ENCODE assay signal across 10 cellular contexts in the genomic region with DNA sequence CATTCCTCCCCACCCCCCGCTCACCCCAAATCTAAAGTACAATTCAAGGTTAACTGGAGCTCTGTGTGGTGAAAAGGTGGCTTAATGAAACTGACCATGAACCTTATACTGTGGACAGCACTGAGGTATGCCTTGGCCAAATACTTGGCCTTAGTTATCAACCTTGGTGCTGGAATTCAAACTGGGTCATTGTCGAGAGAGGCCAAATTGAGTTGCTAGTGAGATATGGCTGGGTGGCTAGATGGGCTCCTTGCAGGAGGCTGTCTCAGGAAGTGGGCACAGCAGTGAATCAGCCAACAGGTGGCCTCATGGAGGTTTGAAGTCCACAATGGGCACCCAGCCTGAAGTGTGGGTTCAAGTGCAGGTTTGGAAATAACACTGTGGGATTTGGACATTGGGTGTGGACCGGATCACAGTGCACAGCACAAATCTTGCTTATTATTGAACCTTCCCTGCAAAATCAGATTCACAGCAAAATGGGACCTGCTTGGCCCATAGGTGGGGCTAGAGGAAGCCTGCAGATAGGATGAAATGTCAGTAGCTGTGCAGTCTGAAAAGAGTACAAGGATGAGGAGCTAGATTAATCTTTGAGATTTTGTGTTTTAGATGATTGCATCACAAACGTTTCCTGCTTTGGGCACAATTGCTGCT. TPM values are rescaled to one million over a fixed set of nuclear protein-coding genes. Genes with fewer than 3 reads are reported as not detected.
DNase-seq lines count a peak whose midpoint lies in the region; ATAC-seq and TF ChIP-seq lines count a peak whose summit lies in the region.
"Had no signal": no experiment of that assay in that cellular context is flagged by ENCODE, and none has a peak within 500 bp of the region (broad histone marks: within the 10 kb centered on the region; RNA-seq: fewer than 3 reads in every experiment).

No MANE protein-coding gene starts in this region.

- H3K27ac Mint-ChIP-seq in activated CD8-positive, alpha-beta T cell treated with anti-CD3 and anti-CD28 coated beads for 36 hours: no peak overlapping the region
- no peak overlapping the region for H3K27ac Mint-ChIP-seq in activated CD8-positive, alpha-beta T cell treated with anti-CD3 and anti-CD28 coated beads, Interleukin-2, amount 10 ng/mL, durations not matched to agents 7 days and 5 days
- H3K27ac Mint-ChIP-seq: naive B cell had no signal

- intact Hi-C loops in activated CD8-positive, alpha-beta T cell treated with anti-CD3 and anti-CD28 coated beads for 36 hours (cut with micrococcal nuclease): no loop called here
- intact Hi-C loops in transverse colon (cut with DNase I; ENCODE audit: low total_unique reads): no loop called here

- in situ Hi-C loops in transverse colon (cut with MboI; ENCODE audit: low pct_ligation_motif_present in 1 of 4, low pct_unique_long_range_greater_than_20kb in 1 of 4, low sequenced_read_pairs in 3 of 4): no loop called here

- H3K27me3 Mint-ChIP-seq in activated CD8-positive, alpha-beta T cell treated with anti-CD3 and anti-CD28 coated beads for 36 hours: no peaks in the 10 kb centered on the region
- no peaks in the 10 kb centered on the region for H3K27me3 Mint-ChIP-seq in activated CD8-positive, alpha-beta T cell treated with anti-CD3 and anti-CD28 coated beads, Interleukin-2, amount 10 ng/mL, durations not matched to agents 7 days and 5 days (ENCODE audit: low read depth)
- H3K27me3 Mint-ChIP-seq: naive B cell had no signal

- no peaks in the 10 kb centered on the region for H3K4me1 Mint-ChIP-seq in activated CD8-positive, alpha-beta T cell treated with anti-CD3 and anti-CD28 coated beads for 36 hours (ENCODE audit: low read depth)
- H3K4me1 Mint-ChIP-seq in activated CD8-positive, alpha-beta T cell treated with anti-CD3 and anti-CD28 coated beads, Interleukin-2, amount 10 ng/mL, durations not matched to agents 7 days and 5 days (ENCODE audit: low read depth): peaks cover 8% of the 10 kb centered on the region

- H3K27ac ChIP-seq in fibroblast of lung (ENCODE audit: insufficient read depth, low read length): no peak overlapping the region
- no peak overlapping the region for H3K27ac ChIP-seq in transverse colon
- no peak overlapping the region for H3K27ac ChIP-seq in RWPE1

- H3K4me3 Mint-ChIP-seq in activated CD8-positive, alpha-beta T cell treated with anti-CD3 and anti-CD28 coated beads for 36 hours: no peak overlapping the region
- no peak overlapping the region for H3K4me3 Mint-ChIP-seq in activated CD8-positive, alpha-beta T cell treated with anti-CD3 and anti-CD28 coated beads, Interleukin-2, amount 10 ng/mL, durations not matched to agents 7 days and 5 days
- H3K4me3 Mint-ChIP-seq: naive B cell had no signal

- no peak for ATAC-seq in activated CD8-positive, alpha-beta T cell treated with anti-CD3 and anti-CD28 coated beads for 36 hours
- no peak for ATAC-seq in activated CD8-positive, alpha-beta T cell treated with anti-CD3 and anti-CD28 coated beads, Interleukin-2, amount 10 ng/mL, durations not matched to agents 7 days and 5 days
- ATAC-seq in GM19452 (IDR thresholded peaks at IDR 0.05; ENCODE audit: unreplicated experiment): no peak

- CTCF ChIA-PET in activated CD8-positive, alpha-beta T cell treated with anti-CD3 and anti-CD28 coated beads for 36 hours (lab: Charles Lee): interaction anchor here (0.9 kb wide), 1 partner anchor 14 kb away, joined by 6 read pairs; no protein-coding TSS in a partner anchor
- CTCF ChIA-PET in activated CD8-positive, alpha-beta T cell treated with anti-CD3 and anti-CD28 coated beads, Interleukin-2, amount 10 ng/mL, durations not matched to agents 7 days and 5 days (lab: Charles Lee): interaction anchor here (2.8 kb wide), 1 partner anchor 10 kb away, joined by 17 read pairs; no protein-coding TSS in a partner anchor
- CTCF ChIA-PET in RWPE1 (lab: Yijun Ruan, JAX): interaction anchor here (0.5 to 0.8 kb wide), 5 partner anchors 9 to 832 kb away, joined by 3 to 4 read pairs (median 3); no protein-coding TSS in a partner anchor

- TF ChIP-seq EP300 in transverse colon (IDR thresholded peaks at IDR 0.05; ENCODE audit: low read depth): no peak

- no peaks in the 10 kb centered on the region for H4K20me1 ChIP-seq in fibroblast of lung (ENCODE audit: control insufficient read depth, extremely low read depth, insufficient read depth, low read length)

- peaks cover 2% of the 10 kb centered on the region for H3K4me1 ChIP-seq in fibroblast of lung (ENCODE audit: control insufficient read depth, extremely low read depth, insufficient read depth, low read length)
- H3K4me1 ChIP-seq in transverse colon: peaks cover under 1 to 18% (median 4%) of the 10 kb centered on the region in 4 donors

- POLR2A ChIA-PET in activated CD8-positive, alpha-beta T cell treated with anti-CD3 and anti-CD28 coated beads for 36 hours (lab: Charles Lee): no interaction called here
- POLR2A ChIA-PET in activated CD8-positive, alpha-beta T cell treated with anti-CD3 and anti-CD28 coated beads, Interleukin-2, amount 10 ng/mL, durations not matched to agents 7 days and 5 days (lab: Charles Lee): no interaction called here
- POLR2A ChIA-PET in RWPE1 (lab: Yijun Ruan, JAX; ENCODE audit: low non-redundant PET): no interaction called here

- H3K79me2 ChIP-seq in fibroblast of lung (ENCODE audit: control insufficient read depth, insufficient read depth, low read length): peaks cover 55% of the 10 kb centered on the region

- TF ChIP-seq POLR2A in transverse colon (IDR thresholded peaks at IDR 0.05): no peak

- H2AFZ ChIP-seq in fibroblast of lung (ENCODE audit: low read length): no peak overlapping the region

- DNase-seq in activated CD8-positive, alpha-beta T cell treated with anti-CD3 and anti-CD28 coated beads for 36 hours: peak; percentile 4
- no peak for DNase-seq in activated CD8-positive, alpha-beta T cell treated with anti-CD3 and anti-CD28 coated beads, Interleukin-2, amount 10 ng/mL, durations not matched to agents 7 days and 5 days
- DNase-seq in NCI-H748 treated with DMSO at 0.1 percent for 48 hours (lab: John Stamatoyannopoulos, UW) (peak; percentile 74), fibroblast of lung (ENCODE audit: low read depth in 2 of 2) (peak in 1 of 2 donors; percentile 23), transverse colon (no peak), RWPE1 (ENCODE audit: low spot score) (no peak)
- DNase-seq in central memory CD4-positive, alpha-beta T cell: no peak
- DNase-seq: KG1, naive B cell had no signal

- no peaks in the 10 kb centered on the region for H3K36me3 Mint-ChIP-seq in activated CD8-positive, alpha-beta T cell treated with anti-CD3 and anti-CD28 coated beads for 36 hours (ENCODE audit: low read depth)
- H3K36me3 Mint-ChIP-seq in activated CD8-positive, alpha-beta T cell treated with anti-CD3 and anti-CD28 coated beads, Interleukin-2, amount 10 ng/mL, durations not matched to agents 7 days and 5 days (ENCODE audit: low read depth): no peaks in the 10 kb centered on the region
- H3K36me3 Mint-ChIP-seq: naive B cell had no signal

- H3K4me3 ChIP-seq in fibroblast of lung (replicated peaks in 1 of 4; ENCODE audit: control extremely low read depth in 1 of 4, insufficient read depth in 1 of 4, low read depth in 3 of 4, low read length in 4 of 4) (no peak overlapping the region), transverse colon (no peak overlapping the region)

- H3K27me3 ChIP-seq in fibroblast of lung (ENCODE audit: control insufficient read depth, insufficient read depth, low read length) (no peaks in the 10 kb centered on the region), transverse colon (no peaks in the 10 kb centered on the region)

- 80% methylated on average over 2 to 4 of the region's 4 CpGs for WGBS in transverse colon (ENCODE audit: low coverage in 1 of 2), 2 donors

- no peaks in the 10 kb centered on the region for H3K36me3 ChIP-seq in fibroblast of lung (ENCODE audit: control insufficient read depth, insufficient read depth, low read length)
- H3K36me3 ChIP-seq in transverse colon: no peaks in the 10 kb centered on the region

- H3K9me3 ChIP-seq in fibroblast of lung (ENCODE audit: control insufficient read depth, insufficient read depth, low read depth, low read length) (no peaks in the 10 kb centered on the region), transverse colon (no peaks in the 10 kb centered on the region)

- no peaks in the 10 kb centered on the region for H3K9me3 Mint-ChIP-seq in activated CD8-positive, alpha-beta T cell treated with anti-CD3 and anti-CD28 coated beads for 36 hours
- H3K9me3 Mint-ChIP-seq in activated CD8-positive, alpha-beta T cell treated with anti-CD3 and anti-CD28 coated beads, Interleukin-2, amount 10 ng/mL, durations not matched to agents 7 days and 5 days (ENCODE audit: insufficient read depth): no peaks in the 10 kb centered on the region

- H3K4me2 ChIP-seq in fibroblast of lung (ENCODE audit: extremely low read depth, insufficient read depth, low read length): no peak overlapping the region

- TF ChIP-seq CTCF in activated CD8-positive, alpha-beta T cell treated with anti-CD3 and anti-CD28 coated beads for 36 hours (IDR thresholded peaks at IDR 0.05): peak; percentile 22
- TF ChIP-seq CTCF in fibroblast of lung (conservative IDR thresholded peaks at IDR 0.05 in 1 of 2, IDR thresholded peaks at IDR 0.05 in 1 of 2; ENCODE audit: low read depth in 1 of 2, low read length in 2 of 2) (peak; percentile 46 to 61), transverse colon (IDR thresholded peaks at IDR 0.05) (peak; percentile 17 to 44 (median 36)), RWPE1 (conservative IDR thresholded peaks at IDR 0.05; ENCODE audit: low read depth) (no peak)

- no peak overlapping the region for H3K9ac ChIP-seq in fibroblast of lung (ENCODE audit: insufficient read depth, low read length)

RNA-seq across cellular contexts. Expression of gene BTBD3, which starts 5.6 kb away (rescaled TPM):
- total RNA-seq in activated CD8-positive, alpha-beta T cell treated with anti-CD3 and anti-CD28 coated beads for 36 hours: 1 to 10 TPM; 4.9 to 5.3 TPM
- 1 to 10 TPM; 3.7 to 4.3 TPM for total RNA-seq in activated CD8-positive, alpha-beta T cell treated with anti-CD3 and anti-CD28 coated beads, Interleukin-2, amount 10 ng/mL, durations not matched to agents 7 days and 5 days
- total RNA-seq in fibroblast of lung (27.5 and 47.4 TPM in 2 replicates), transverse colon (10 to 100 TPM; 37.2 to 66.8 (median 60.6) TPM)
- polyA plus RNA-seq in fibroblast of lung: 29.9 and 51.7 TPM in 2 replicates
- polyA plus RNA-seq in fibroblast of lung (2012): 17.3 and 30.6 TPM in 2 replicates
- 49.0 and 68.1 TPM in 2 replicates for polyA minus RNA-seq in fibroblast of lung (ENCODE audit: low replicate concordance)

Comparison
In these comparisons a context has a peak if more than half of its experiments do, and no peak if none do; other contexts are left out.
1. DNase-seq: peak in activated CD8-positive, alpha-beta T cell treated with anti-CD3 and anti-CD28 coated beads for 36 hours (single experiment) and NCI-H748 treated with DMSO at 0.1 percent for 48 hours (single experiment); none in activated CD8-positive, alpha-beta T cell treated with anti-CD3 and anti-CD28 coated beads, Interleukin-2, amount 10 ng/mL, durations not matched to agents 7 days and 5 days (single experiment), transverse colon (single experiment), central memory CD4-positive, alpha-beta T cell (single experiment) and RWPE1 (single experiment).